11 cellular contexts compared by ENCODE assay signal in genomic region chr19:42512743-42513304, GRCh38. TPM values are rescaled to one million over a fixed set of nuclear protein-coding genes. Genes with fewer than 3 reads are reported as not detected.
DNase-seq lines count a peak whose midpoint lies in the region; ATAC-seq and TF ChIP-seq lines count a peak whose summit lies in the region.
"Had no signal": no experiment of that assay in that cellular context is flagged by ENCODE, and none has a peak within 500 bp of the region (broad histone marks: within the 10 kb centered on the region; RNA-seq: fewer than 3 reads in every experiment).

No MANE protein-coding gene starts in this region.

- POLR2A ChIA-PET in activated CD4-positive, alpha-beta T cell treated with anti-CD3 and anti-CD28 coated beads, Interleukin-2, amount 10 ng/mL, durations not matched to agents 7 days and 5 days (lab: Charles Lee) = no interaction called here

- H3K27ac ChIP-seq in thyroid gland = no peak overlapping the region
- no peak overlapping the region for H3K27ac ChIP-seq in effector memory CD4-positive, alpha-beta T cell (ENCODE audit: insufficient read depth, low read length, poor library complexity, severe bottlenecking)
- H3K27ac ChIP-seq: ascending aorta, right atrium auricular region had no signal

- H3K9me3 ChIP-seq in thyroid gland = no peaks in the 10 kb centered on the region
- H3K9me3 ChIP-seq in effector memory CD4-positive, alpha-beta T cell (ENCODE audit: control insufficient read depth, low read length) = no peaks in the 10 kb centered on the region

- intact Hi-C loops in thyroid gland (cut with DNase I) = no loop called here

- peaks cover 60% of the 10 kb centered on the region for H3K36me3 Mint-ChIP-seq in activated CD4-positive, alpha-beta T cell treated with anti-CD3 and anti-CD28 coated beads, Interleukin-2, amount 10 ng/mL, durations not matched to agents 7 days and 5 days (ENCODE audit: low read depth)

- H3K27me3 Mint-ChIP-seq in activated CD4-positive, alpha-beta T cell treated with anti-CD3 and anti-CD28 coated beads, Interleukin-2, amount 10 ng/mL, durations not matched to agents 7 days and 5 days = no peaks in the 10 kb centered on the region

- H3K4me3 Mint-ChIP-seq in activated CD4-positive, alpha-beta T cell treated with anti-CD3 and anti-CD28 coated beads, Interleukin-2, amount 10 ng/mL, durations not matched to agents 7 days and 5 days = no peak overlapping the region

- peaks cover 4% of the 10 kb centered on the region for H3K9me3 Mint-ChIP-seq in activated CD4-positive, alpha-beta T cell treated with anti-CD3 and anti-CD28 coated beads, Interleukin-2, amount 10 ng/mL, durations not matched to agents 7 days and 5 days

- H3K4me1 ChIP-seq in thyroid gland = no peaks in the 10 kb centered on the region
- no peaks in the 10 kb centered on the region for H3K4me1 ChIP-seq in effector memory CD4-positive, alpha-beta T cell (ENCODE audit: control insufficient read depth, insufficient read depth, low read length, poor library complexity, severe bottlenecking)
- H3K4me1 ChIP-seq: ascending aorta, right atrium auricular region had no signal

- DNase-seq in activated CD4-positive, alpha-beta T cell treated with anti-CD3 and anti-CD28 coated beads, Interleukin-2, amount 10 ng/mL, durations not matched to agents 7 days and 5 days = no peak
- no peak for DNase-seq in activated CD4-positive, alpha-beta T cell treated with anti-CD3 and anti-CD28 coated beads, Interleukin-2, amount 50 U/mL, for 1 hour
- peak; percentile 17 for DNase-seq in iPS DF 19.7 (ENCODE audit: low read depth, low spot score)
- no peak for DNase-seq in thyroid gland
- no peak for DNase-seq in effector memory CD4-positive, alpha-beta T cell
- DNase-seq in AML-193 (lab: John Stamatoyannopoulos, UW) = no peak
- DNase-seq: NCI-H2081 treated with DMSO at 0.1 percent for 48 hours had no signal

- ATAC-seq in GM21528 (IDR thresholded peaks at IDR 0.05; ENCODE audit: low FRiP score, unreplicated experiment) (peak; percentile 61), HG03469 (IDR thresholded peaks at IDR 0.05; ENCODE audit: unreplicated experiment) (peak; percentile 54)

- TF ChIP-seq CTCF in thyroid gland (IDR thresholded peaks at IDR 0.05) = no peak

- no peak for TF ChIP-seq POLR2A in thyroid gland (IDR thresholded peaks at IDR 0.05)

- CTCF ChIA-PET in activated CD4-positive, alpha-beta T cell treated with anti-CD3 and anti-CD28 coated beads, Interleukin-2, amount 10 ng/mL, durations not matched to agents 7 days and 5 days (lab: Charles Lee) = interaction anchor here (1.6 kb wide), 1 partner anchor 16 kb away, joined by 7 read pairs; the partner anchor contains the start of gene CEACAM1

- peaks cover 44% of the 10 kb centered on the region for H3K4me1 Mint-ChIP-seq in activated CD4-positive, alpha-beta T cell treated with anti-CD3 and anti-CD28 coated beads, Interleukin-2, amount 10 ng/mL, durations not matched to agents 7 days and 5 days

- WGBS in thyroid gland, 2 donors = 79% methylated on average over 10 of the region's 10 CpGs

- peak overlapping the region; percentile 74 for H3K27ac Mint-ChIP-seq in activated CD4-positive, alpha-beta T cell treated with anti-CD3 and anti-CD28 coated beads, Interleukin-2, amount 10 ng/mL, durations not matched to agents 7 days and 5 days

- H3K27me3 ChIP-seq in thyroid gland = no peaks in the 10 kb centered on the region
- H3K27me3 ChIP-seq in effector memory CD4-positive, alpha-beta T cell (replicated peaks; ENCODE audit: control insufficient read depth, insufficient read depth, low read length, poor library complexity, severe bottlenecking) = no peaks in the 10 kb centered on the region
- H3K27me3 ChIP-seq: ascending aorta, right atrium auricular region had no signal

- no peak overlapping the region for H3K4me3 ChIP-seq in thyroid gland (replicated peaks in 1 of 3)
- no peak overlapping the region for H3K4me3 ChIP-seq in effector memory CD4-positive, alpha-beta T cell (ENCODE audit: insufficient read depth, low read depth, low read length, poor library complexity, severe bottlenecking)
- H3K4me3 ChIP-seq: ascending aorta, right atrium auricular region had no signal

- no peaks in the 10 kb centered on the region for H3K36me3 ChIP-seq in thyroid gland
- no peaks in the 10 kb centered on the region for H3K36me3 ChIP-seq in effector memory CD4-positive, alpha-beta T cell (ENCODE audit: control insufficient read depth, insufficient read depth, low read length)
- H3K36me3 ChIP-seq: ascending aorta, right atrium auricular region had no signal

RNA-seq across cellular contexts. Expression of gene CEACAM1, which starts 15.5 kb away (rescaled TPM):
- total RNA-seq in activated CD4-positive, alpha-beta T cell treated with anti-CD3 and anti-CD28 coated beads, Interleukin-2, amount 10 ng/mL, durations not matched to agents 7 days and 5 days = 10 to 100 TPM; 21.0 to 22.2 TPM
- 10 to 100 TPM in 1 of 4 donors, 1 to 10 TPM in 3; 2.1 to 21.5 (median 3.6) TPM for total RNA-seq in thyroid gland
- total RNA-seq: ascending aorta had no signal
